In genomic region chr17:80834896-80835281, GRCh38 we compare ENCODE assay signal across 18 cellular contexts.
DNase-seq lines count a peak whose midpoint lies in the region; ATAC-seq and TF ChIP-seq lines count a peak whose summit lies in the region.
"Had no signal": no experiment of that assay in that cellular context is flagged by ENCODE, and none has a peak within 500 bp of the region (broad histone marks: within the 10 kb centered on the region; RNA-seq: fewer than 3 reads in every experiment).

No MANE protein-coding gene starts in this region.

- H3K9me3 Mint-ChIP-seq in T-helper 1 cell treated with Interleukin-12 subunit alpha and Interleukin-12 subunit beta and Interleukin-4 antibody, amounts not matched to agents 30 μg/mL and 1 μg/mL, for 36 hours = no peaks in the 10 kb centered on the region
- H3K9me3 Mint-ChIP-seq: CD8-positive, alpha-beta memory T cell had no signal

- H3K27me3 Mint-ChIP-seq in T-helper 1 cell treated with Interleukin-12 subunit alpha and Interleukin-12 subunit beta and Interleukin-4 antibody, amounts not matched to agents 30 μg/mL and 1 μg/mL, for 36 hours (ENCODE audit: low read depth) = no peaks in the 10 kb centered on the region
- H3K27me3 Mint-ChIP-seq: CD8-positive, alpha-beta memory T cell had no signal

- in situ Hi-C loops in gastrocnemius medialis (cut with MboI; ENCODE audit: low sequenced_read_pairs in 4 of 4) = no loop called here

- H3K36me3 ChIP-seq in esophagus muscularis mucosa (peaks cover 8 to 25% (median 21%) of the 10 kb centered on the region in 4 donors), gastrocnemius medialis (peaks cover 0 to 8% of the 10 kb centered on the region in 2 donors)
- H3K36me3 ChIP-seq: colonic mucosa, upper lobe of right lung had no signal

- peaks cover 58% of the 10 kb centered on the region for H3K4me1 Mint-ChIP-seq in T-helper 1 cell treated with Interleukin-12 subunit alpha and Interleukin-12 subunit beta and Interleukin-4 antibody, amounts not matched to agents 30 μg/mL and 1 μg/mL, for 36 hours (ENCODE audit: low read depth)

- H3K4me3 Mint-ChIP-seq in T-helper 1 cell treated with Interleukin-12 subunit alpha and Interleukin-12 subunit beta and Interleukin-4 antibody, amounts not matched to agents 30 μg/mL and 1 μg/mL, for 36 hours = no peak overlapping the region

- TF ChIP-seq POLR2A in esophagus muscularis mucosa (IDR thresholded peaks at IDR 0.05; ENCODE audit: low read depth) (no peak), gastrocnemius medialis (IDR thresholded peaks at IDR 0.05) (no peak)

- intact Hi-C loops in esophagus muscularis mucosa (cut with DNase I) = loop anchor here (10.0 kb wide), 1 partner anchor 60 kb away; no protein-coding TSS in a partner anchor
- intact Hi-C loops in gastrocnemius medialis (cut with DNase I; ENCODE audit: low total_unique reads) = no loop called here

- peak overlapping the region; percentile 56 for H3K27ac Mint-ChIP-seq in T-helper 1 cell treated with Interleukin-12 subunit alpha and Interleukin-12 subunit beta and Interleukin-4 antibody, amounts not matched to agents 30 μg/mL and 1 μg/mL, for 36 hours

- TF ChIP-seq CTCF in esophagus muscularis mucosa (IDR thresholded peaks at IDR 0.05) (no peak), gastrocnemius medialis (IDR thresholded peaks at IDR 0.05 in 4 of 5, conservative IDR thresholded peaks at IDR 0.05 in 1 of 5) (no peak)

- no peak for TF ChIP-seq EP300 in esophagus muscularis mucosa (IDR thresholded peaks at IDR 0.05)

- DNase-seq in T-helper 1 cell (no peak), NCI-H524 (lab: John Stamatoyannopoulos, UW) (peak; percentile 60 to 82), esophagus muscularis mucosa (ENCODE audit: extremely low spot score) (no peak), gastrocnemius medialis (no peak), epidermal melanocyte (ENCODE audit: insufficient read length, low spot score) (no peak), anterior cingulate cortex (lab: John Stamatoyannopoulos, UW) (no peak)
- DNase-seq: colonic mucosa; GDM1; NCI-H187; NCI-H748 treated with DMSO at 0.1 percent for 48 hours; stimulated activated CD4-positive, alpha-beta T cell treated with anti-CD3 and anti-CD28 coated beads, Interleukin-2, amount 100 ng/mL, for 24 hours; stimulated activated CD8-positive, alpha-beta memory T cell treated with anti-CD3 and anti-CD28 coated beads, Interleukin-4, amount 100 ng/mL, for 48 hours had no signal

- 83% methylated on average over 2 of the region's 2 CpGs for WGBS in esophagus muscularis mucosa

- ATAC-seq in gastrocnemius medialis (no peak), GM21515 (IDR thresholded peaks at IDR 0.05; ENCODE audit: unreplicated experiment) (no peak)
- ATAC-seq: esophagus mucosa, left colon, upper lobe of right lung had no signal

- H3K27ac ChIP-seq in esophagus muscularis mucosa (replicated peaks in 1 of 4) (peak overlapping the region in 3 of 4 donors; percentile 84 to 94 (median 89)), gastrocnemius medialis (peak overlapping the region; percentile 85 to 96 (median 90))

- no peaks in the 10 kb centered on the region for H3K9me3 ChIP-seq in esophagus muscularis mucosa
- H3K9me3 ChIP-seq in gastrocnemius medialis = no peaks in the 10 kb centered on the region
- H3K9me3 ChIP-seq: colonic mucosa, upper lobe of right lung had no signal

- H3K4me1 ChIP-seq in esophagus muscularis mucosa (peaks cover 16 to 29% (median 23%) of the 10 kb centered on the region in 4 donors), gastrocnemius medialis (peaks cover 23 to 27% of the 10 kb centered on the region in 2 donors)

- H3K27me3 ChIP-seq in esophagus muscularis mucosa (no peaks in the 10 kb centered on the region), gastrocnemius medialis (no peaks in the 10 kb centered on the region)
- H3K27me3 ChIP-seq: colonic mucosa, upper lobe of right lung had no signal

- no peak overlapping the region for H3K4me3 ChIP-seq in esophagus muscularis mucosa
- H3K4me3 ChIP-seq in gastrocnemius medialis = no peak overlapping the region
- H3K4me3 ChIP-seq: colonic mucosa, upper lobe of right lung had no signal

- peaks cover 34% of the 10 kb centered on the region for H3K36me3 Mint-ChIP-seq in T-helper 1 cell treated with Interleukin-12 subunit alpha and Interleukin-12 subunit beta and Interleukin-4 antibody, amounts not matched to agents 30 μg/mL and 1 μg/mL, for 36 hours (ENCODE audit: low read depth)

Comparison
In these comparisons a context has a peak if more than half of its experiments do, and no peak if none do; other contexts are left out.
1. DNase-seq: peak in NCI-H524 (2 of 2); none in T-helper 1 cell (0 of 5), esophagus muscularis mucosa (single experiment), gastrocnemius medialis (0 of 2), epidermal melanocyte (single experiment) and anterior cingulate cortex (0 of 58).